In the genomic region with DNA sequence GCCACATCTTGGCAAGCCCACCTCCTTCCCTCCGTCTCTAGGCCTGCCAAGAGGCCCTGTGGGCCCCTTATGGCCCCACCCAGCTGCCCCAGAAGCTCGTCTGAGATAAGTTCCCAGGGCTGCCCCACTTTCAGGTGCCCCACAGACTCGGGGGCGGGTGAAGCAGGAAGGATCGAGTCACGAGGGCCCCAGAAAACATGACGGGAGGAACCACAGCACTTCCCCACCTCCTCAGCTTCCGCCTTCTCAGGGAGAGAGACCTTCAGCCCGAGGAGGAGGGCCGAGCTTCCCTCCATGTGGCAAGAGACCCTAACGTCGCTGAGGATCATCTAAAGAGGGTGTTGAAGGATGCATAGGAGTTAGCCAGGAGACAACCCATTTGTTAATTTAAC, we compare ENCODE assay signal across 8 cellular contexts. TPM values are rescaled to one million over a fixed set of nuclear protein-coding genes. Genes with fewer than 3 reads are reported as not detected.
DNase-seq lines count a peak whose midpoint lies in the region; ATAC-seq, FAIRE-seq and TF ChIP-seq lines count a peak whose summit lies in the region.

No MANE protein-coding gene starts in this region.

- POLR2A ChIA-PET in T-cell (lab: Charles Lee) = interaction anchor here (0.6 to 0.9 kb wide), 6 partner anchors 13 to 189 kb away, joined by 3 to 5 read pairs (median 4); no protein-coding TSS in a partner anchor

- H3K27ac ChIP-seq in pancreas = peak overlapping the region in 2 of 4 donors; percentile 23 to 41

- WGBS in pancreas, 2 donors = 64 to 69% methylated on average over 12 of the region's 12 CpGs

- CTCF ChIA-PET in T-cell (lab: Charles Lee) = interaction anchor here (0.6 to 0.7 kb wide), 3 partner anchors 29 to 773 kb away, joined by 3 to 7 read pairs (median 3); no protein-coding TSS in a partner anchor

- no peaks in the 10 kb centered on the region for H3K4me1 ChIP-seq in pancreas

- TF ChIP-seq CTCF in pancreas (IDR thresholded peaks at IDR 0.05) (no peak), mesothelial cell of epicardium (IDR thresholded peaks at IDR 0.05; ENCODE audit: unreplicated experiment) (no peak)

- H3K4me1 Mint-ChIP-seq in T-cell (peaks cover 59 to 67% (median 67%) of the 10 kb centered on the region in 3 donors), mesothelial cell of epicardium (no peaks in the 10 kb centered on the region)

- H3K4me3 ChIP-seq in pancreas = no peak overlapping the region

- H3K4me3 Mint-ChIP-seq in T-cell = peak overlapping the region; percentile 35 to 99 (median 62)
- no peak overlapping the region for H3K4me3 Mint-ChIP-seq in mesothelial cell of epicardium

- H3K36me3 Mint-ChIP-seq in T-cell (no peaks in the 10 kb centered on the region), mesothelial cell of epicardium (no peaks in the 10 kb centered on the region)
- H3K36me3 Mint-ChIP-seq in activated naive CD4-positive, alpha-beta T cell treated with anti-CD3 and anti-CD28 coated beads, Interleukin-2, amount 50 U/mL, for 72 hours = no peaks in the 10 kb centered on the region

- no peaks in the 10 kb centered on the region for H3K36me3 ChIP-seq in pancreas

- ATAC-seq in T-cell (replicated peaks in 1 of 4) = peak; percentile 77 to 87 (median 86)
- peak; percentile 64 to 73 for ATAC-seq in activated naive CD4-positive, alpha-beta T cell treated with anti-CD3 and anti-CD28 coated beads, Interleukin-2, amount 50 U/mL, for 72 hours
- ATAC-seq in pancreas = peak in 3 of 4 donors; percentile 23 to 63 (median 59)
- ATAC-seq in GM21423 (IDR thresholded peaks at IDR 0.05; ENCODE audit: unreplicated experiment) = no peak

- no peaks in the 10 kb centered on the region for H3K27me3 ChIP-seq in pancreas

- DNase-seq in T-cell = peak; percentile 67 to 84 (median 77)
- DNase-seq in activated naive CD4-positive, alpha-beta T cell treated with anti-CD3 and anti-CD28 coated beads, Interleukin-2, amount 50 U/mL, for 72 hours (ENCODE audit: low spot score in 2 of 2) = peak; percentile 66 to 86
- DNase-seq in pancreas = peak in 1 of 6 donors; percentile 65
- DNase-seq in mesothelial cell of epicardium (ENCODE audit: low spot score in 2 of 2, unreplicated experiment in 2 of 2) = no peak
- no peak for DNase-seq in putamen (ENCODE audit: low spot score)
- DNase-seq in OCI-M1 (lab: John Stamatoyannopoulos, UW) = no peak

- H3K9me3 Mint-ChIP-seq in T-cell (no peaks in the 10 kb centered on the region), mesothelial cell of epicardium (no peaks in the 10 kb centered on the region)
- H3K9me3 Mint-ChIP-seq in activated naive CD4-positive, alpha-beta T cell treated with anti-CD3 and anti-CD28 coated beads, Interleukin-2, amount 50 U/mL, for 72 hours = no peaks in the 10 kb centered on the region

- H3K27ac Mint-ChIP-seq in T-cell (peak overlapping the region; percentile 96 to 99), mesothelial cell of epicardium (no peak overlapping the region)
- peak overlapping the region; percentile 95 to 97 for H3K27ac Mint-ChIP-seq in activated naive CD4-positive, alpha-beta T cell treated with anti-CD3 and anti-CD28 coated beads, Interleukin-2, amount 50 U/mL, for 72 hours

- intact Hi-C loops in pancreas (cut with DNase I) = no loop called here

- FAIRE-seq in pancreas (lab: Jason Lieb, UNC) = no peak

- no peaks in the 10 kb centered on the region for H3K27me3 Mint-ChIP-seq in T-cell
- peaks cover 7% of the 10 kb centered on the region for H3K27me3 Mint-ChIP-seq in mesothelial cell of epicardium (ENCODE audit: low read depth)

- H3K9me3 ChIP-seq in pancreas = no peaks in the 10 kb centered on the region

- TF ChIP-seq POLR2A in GM10847 (IDR thresholded peaks at IDR 0.05; ENCODE audit: extremely low read depth, insufficient read length) = peak; percentile 36

RNA-seq across cellular contexts. Expression of gene IL12RB1, which starts 4.5 kb away (rescaled TPM):
- 10 to 100 TPM; 26.3 to 45.2 (median 39.3) TPM for total RNA-seq in T-cell
- total RNA-seq in activated naive CD4-positive, alpha-beta T cell treated with anti-CD3 and anti-CD28 coated beads, Interleukin-2, amount 50 U/mL, for 72 hours = 10 to 100 TPM; 14.6 to 25.0 TPM
- total RNA-seq in pancreas = 1 to 10 TPM in 1 of 6 donors, under 1 TPM in 5; 0.19 to 1.1 (median 0.53) TPM
- polyA plus RNA-seq in pancreas = under 1 TPM; 0.15 to 0.40 TPM
- total RNA-seq in mesothelial cell of epicardium = not detected in 3 replicates

RNA-seq across cellular contexts. Expression of gene MAST3, which starts 6.4 kb away (rescaled TPM):
- total RNA-seq in T-cell = 10 to 100 TPM; 42.0 to 60.2 (median 53.2) TPM
- 10 to 100 TPM; 19.5 to 54.6 TPM for total RNA-seq in activated naive CD4-positive, alpha-beta T cell treated with anti-CD3 and anti-CD28 coated beads, Interleukin-2, amount 50 U/mL, for 72 hours
- 10 to 100 TPM; 19.7 to 27.5 (median 24.2) TPM for total RNA-seq in pancreas
- polyA plus RNA-seq in pancreas = 10 to 100 TPM; 13.7 to 24.7 TPM
- total RNA-seq in mesothelial cell of epicardium = 15.0 to 17.0 TPM (median 16.0 TPM) in 3 replicates

Comparison
In these comparisons a context has a peak if more than half of its experiments do, and no peak if none do; other contexts are left out.
1. DNase-seq: peak in T-cell (34 of 34) and activated naive CD4-positive, alpha-beta T cell treated with anti-CD3 and anti-CD28 coated beads, Interleukin-2, amount 50 U/mL, for 72 hours (2 of 2); none in mesothelial cell of epicardium (0 of 2), putamen (single experiment) and OCI-M1 (single experiment).
2. RNA of gene IL12RB1, which starts 4.5 kb away (total RNA-seq): 26.3 to 45.2 TPM in T-cell and 14.6 to 25.0 TPM in activated naive CD4-positive, alpha-beta T cell treated with anti-CD3 and anti-CD28 coated beads, Interleukin-2, amount 50 U/mL, for 72 hours; 0.19 to 1.1 TPM in pancreas and not detected in mesothelial cell of epicardium; every median in the first group is over 4 times any median in the second.